ENCODE assay signal across 10 cellular contexts in the genomic region with DNA sequence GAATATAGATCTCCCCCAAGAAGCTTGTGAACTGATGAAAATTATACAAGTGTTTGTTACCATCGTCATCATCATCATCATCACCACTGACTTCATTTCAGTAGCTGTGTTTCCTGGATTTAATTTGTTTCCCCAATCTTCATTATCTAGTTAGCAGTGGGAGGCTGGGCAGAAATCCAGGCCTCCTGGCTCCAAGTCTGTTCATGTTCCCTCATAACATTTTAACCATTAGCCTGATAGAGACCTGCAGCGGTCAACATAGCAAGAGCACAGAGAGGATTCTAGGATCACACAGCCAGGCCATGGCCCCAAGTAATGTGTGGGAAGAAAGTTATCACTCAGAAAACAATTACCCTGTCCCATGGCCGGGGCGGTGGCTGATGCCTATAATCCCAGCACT.
"Had no signal": no experiment of that assay in that cellular context is flagged by ENCODE, and none has a peak within 500 bp of the region (broad histone marks: within the 10 kb centered on the region; RNA-seq: fewer than 3 reads in every experiment).

No MANE protein-coding gene starts in this region.

- H3K27me3 Mint-ChIP-seq: IgD-negative memory B cell had no signal

- DNase-seq: H9, HCEC 1CT, HFFc6, KBM-7 had no signal

- H3K27ac Mint-ChIP-seq: GM23338, H9, HFFc6, IgD-negative memory B cell had no signal

- H3K27ac ChIP-seq: KMS-11 had no signal

- FAIRE-seq: H1, H54, HTR-8/SVneo had no signal

- H3K4me3 Mint-ChIP-seq: GM23338, H9, HFFc6, IgD-negative memory B cell had no signal

- H3K4me3 ChIP-seq: GM23338 had no signal

- H3K9ac ChIP-seq: KMS-11 had no signal

- H3K4me1 Mint-ChIP-seq: GM23338, IgD-negative memory B cell had no signal

- H3K9me3 Mint-ChIP-seq: GM23338, H9, HFFc6 had no signal
